Comparison of ENCODE assay signal across 18 cellular contexts in the genomic region with DNA sequence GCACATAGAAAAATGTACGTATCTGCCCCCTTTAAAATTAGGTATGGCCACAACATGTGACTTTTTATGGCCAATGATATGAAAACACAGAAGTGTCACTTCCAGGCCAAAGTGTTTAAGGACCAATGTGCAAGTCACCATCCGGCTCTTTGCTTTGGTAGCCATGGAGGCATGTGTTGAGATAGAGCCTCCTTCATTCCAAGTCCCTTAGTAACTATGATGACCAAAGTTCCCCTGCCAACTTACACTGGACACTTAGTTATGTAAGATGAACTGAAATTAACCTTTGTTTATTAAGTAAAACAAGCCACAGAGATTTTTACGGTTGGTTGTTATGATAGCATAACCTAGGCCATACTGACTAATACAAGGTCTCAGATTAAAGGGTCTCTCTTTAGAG. TPM values are rescaled to one million over a fixed set of nuclear protein-coding genes. Genes with fewer than 3 reads are reported as not detected.
"Had no signal": no experiment of that assay in that cellular context is flagged by ENCODE, and none has a peak within 500 bp of the region (broad histone marks: within the 10 kb centered on the region; RNA-seq: fewer than 3 reads in every experiment).

No MANE protein-coding gene starts in this region.

- H3K36me3 ChIP-seq: ascending aorta, gastrocnemius medialis, thoracic aorta had no signal

- H3K27me3 Mint-ChIP-seq: activated naive CD4-positive, alpha-beta T cell treated with anti-CD3 and anti-CD28 coated beads, Interleukin-2, amount 10 ng/mL, durations not matched to agents 7 days and 5 days; activated naive CD8-positive, alpha-beta T cell treated with anti-CD3 and anti-CD28 coated beads, Interleukin-2, amount 50 U/mL, for 24 hours; naive thymus-derived CD8-positive, alpha-beta T cell; stimulated activated naive B cell treated with anti-CD40 and anti-IgM and Interleukin-4, amounts not matched to agents 10 μg/mL and 1 μg/mL and 100 μg/mL, for 72 hours had no signal

- H3K9me3 ChIP-seq: ascending aorta, gastrocnemius medialis, thoracic aorta had no signal

- H3K9me3 Mint-ChIP-seq: activated naive CD4-positive, alpha-beta T cell treated with anti-CD3 and anti-CD28 coated beads, Interleukin-2, amount 10 ng/mL, durations not matched to agents 7 days and 5 days; stimulated activated naive B cell treated with anti-CD40 and anti-IgM and Interleukin-4, amounts not matched to agents 10 μg/mL and 1 μg/mL and 100 μg/mL, for 72 hours had no signal

- H3K27ac ChIP-seq: ascending aorta, gastrocnemius medialis, thoracic aorta had no signal

- H3K27me3 ChIP-seq: ascending aorta, gastrocnemius medialis had no signal

- H3K4me3 Mint-ChIP-seq: activated naive CD4-positive, alpha-beta T cell treated with anti-CD3 and anti-CD28 coated beads, Interleukin-2, amount 10 ng/mL, durations not matched to agents 7 days and 5 days; activated naive CD8-positive, alpha-beta T cell treated with anti-CD3 and anti-CD28 coated beads, Interleukin-2, amount 50 U/mL, for 24 hours; naive thymus-derived CD8-positive, alpha-beta T cell; stimulated activated naive B cell treated with anti-CD40 and anti-IgM and Interleukin-4, amounts not matched to agents 10 μg/mL and 1 μg/mL and 100 μg/mL, for 72 hours had no signal

- H3K4me1 ChIP-seq: ascending aorta, gastrocnemius medialis had no signal

- H3K4me1 Mint-ChIP-seq: activated naive CD4-positive, alpha-beta T cell treated with anti-CD3 and anti-CD28 coated beads, Interleukin-2, amount 10 ng/mL, durations not matched to agents 7 days and 5 days; activated naive CD8-positive, alpha-beta T cell treated with anti-CD3 and anti-CD28 coated beads, Interleukin-2, amount 50 U/mL, for 24 hours; naive thymus-derived CD8-positive, alpha-beta T cell; stimulated activated naive B cell treated with anti-CD40 and anti-IgM and Interleukin-4, amounts not matched to agents 10 μg/mL and 1 μg/mL and 100 μg/mL, for 72 hours had no signal

- H3K36me3 Mint-ChIP-seq: activated naive CD4-positive, alpha-beta T cell treated with anti-CD3 and anti-CD28 coated beads, Interleukin-2, amount 10 ng/mL, durations not matched to agents 7 days and 5 days; naive thymus-derived CD8-positive, alpha-beta T cell; stimulated activated naive B cell treated with anti-CD40 and anti-IgM and Interleukin-4, amounts not matched to agents 10 μg/mL and 1 μg/mL and 100 μg/mL, for 72 hours had no signal

- H3K27ac Mint-ChIP-seq: activated naive CD4-positive, alpha-beta T cell treated with anti-CD3 and anti-CD28 coated beads, Interleukin-2, amount 10 ng/mL, durations not matched to agents 7 days and 5 days; activated naive CD8-positive, alpha-beta T cell treated with anti-CD3 and anti-CD28 coated beads, Interleukin-2, amount 50 U/mL, for 24 hours; naive thymus-derived CD8-positive, alpha-beta T cell; stimulated activated naive B cell treated with anti-CD40 and anti-IgM and Interleukin-4, amounts not matched to agents 10 μg/mL and 1 μg/mL and 100 μg/mL, for 72 hours had no signal

- H3K4me3 ChIP-seq: ascending aorta, gastrocnemius medialis, thoracic aorta had no signal

- DNase-seq: activated CD8-positive, alpha-beta memory T cell treated with anti-CD3 and anti-CD28 coated beads for 24 hours; activated CD8-positive, alpha-beta memory T cell treated with anti-CD3 and anti-CD28 coated beads, Interleukin-2, amount 50 U/mL, for 48 hours; activated effector memory CD4-positive, alpha-beta T cell treated with Interleukin-2 at 50 U/mL for 16 hours; activated naive CD4-positive, alpha-beta T cell treated with anti-CD3 and anti-CD28 coated beads, Interleukin-2, amount 10 ng/mL, durations not matched to agents 7 days and 5 days; activated naive CD8-positive, alpha-beta T cell treated with anti-CD3 and anti-CD28 coated beads, Interleukin-2, amount 50 U/mL, for 24 hours; activated T-cell treated with anti-CD3 and anti-CD28 coated beads, Interleukin-2, amount 50 U/mL, for 48 hours; gastrocnemius medialis; head of caudate nucleus; left ventricle myocardium superior; naive thymus-derived CD8-positive, alpha-beta T cell; posterior cingulate gyrus; retina; stimulated activated naive B cell treated with anti-CD40 and anti-IgM and Interleukin-4, amounts not matched to agents 10 μg/mL and 1 μg/mL and 100 μg/mL, for 72 hours; T1000 had no signal

- ATAC-seq: activated CD4-positive, CD25-positive, alpha-beta regulatory T cell treated with anti-CD3 and anti-CD28 coated beads, Interleukin-2, amount 50 U/mL, for 24 hours; activated naive CD8-positive, alpha-beta T cell treated with anti-CD3 and anti-CD28 coated beads, Interleukin-2, amount 50 U/mL, for 24 hours; gastrocnemius medialis; left ventricle myocardium superior; naive thymus-derived CD8-positive, alpha-beta T cell; stimulated activated naive B cell treated with anti-CD40 and anti-IgM and Interleukin-4, amounts not matched to agents 10 μg/mL and 1 μg/mL and 100 μg/mL, for 72 hours had no signal

RNA-seq across cellular contexts. Expression of gene FBN2, which starts 51.0 kb away (rescaled TPM):
- total RNA-seq: T-helper 1 cell treated with Interleukin-12 subunit alpha and Interleukin-12 subunit beta and Interleukin-4 antibody, amounts not matched to agents 30 ng/mL and 1 ng/mL, for 36 hours had no signal
- polyA plus RNA-seq: naive thymus-derived CD8-positive, alpha-beta T cell had no signal
